In the genomic region with DNA sequence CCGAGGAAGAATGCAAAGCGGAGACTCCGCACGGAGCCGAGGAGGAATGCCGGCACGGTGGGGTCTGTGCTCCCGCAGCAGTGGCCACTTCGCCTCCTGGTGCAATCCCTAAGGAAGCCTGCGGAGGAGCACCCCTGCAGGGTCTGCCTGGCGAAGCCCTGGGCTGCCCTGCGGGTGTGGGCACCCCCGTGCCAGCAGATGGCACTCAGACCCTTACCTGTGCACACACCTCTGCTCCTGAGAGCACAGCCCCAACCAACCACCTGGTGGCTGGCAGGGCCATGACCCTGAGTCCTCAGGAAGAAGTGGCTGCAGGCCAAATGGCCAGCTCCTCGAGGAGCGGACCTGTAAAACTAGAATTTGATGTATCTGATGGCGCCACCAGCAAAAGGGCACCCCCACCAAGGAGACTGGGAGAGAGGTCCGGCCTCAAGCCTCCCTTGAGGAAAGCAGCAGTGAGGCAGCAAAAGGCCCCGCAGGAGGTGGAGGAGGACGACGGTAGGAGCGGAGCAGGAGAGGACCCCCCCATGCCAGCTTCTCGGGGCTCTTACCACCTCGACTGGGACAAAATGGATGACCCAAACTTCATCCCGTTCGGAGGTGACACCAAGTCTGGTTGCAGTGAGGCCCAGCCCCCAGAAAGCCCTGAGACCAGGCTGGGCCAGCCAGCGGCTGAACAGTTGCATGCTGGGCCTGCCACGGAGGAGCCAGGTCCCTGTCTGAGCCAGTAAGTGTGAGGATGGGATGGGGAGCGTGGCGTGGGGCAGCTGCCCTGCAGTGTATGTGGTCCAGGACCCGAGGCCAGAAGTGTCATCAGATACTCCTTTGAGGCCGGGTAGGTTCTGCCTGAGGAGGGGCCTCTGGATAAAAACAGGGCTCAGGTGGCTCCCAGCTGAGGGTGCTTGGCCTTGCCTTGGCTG, we compare ENCODE assay signal across 14 cellular contexts. TPM values are rescaled to one million over a fixed set of nuclear protein-coding genes. Genes with fewer than 3 reads are reported as not detected.
DNase-seq lines count a peak whose midpoint lies in the region; ATAC-seq and TF ChIP-seq lines count a peak whose summit lies in the region.
"Had no signal": no experiment of that assay in that cellular context is flagged by ENCODE, and none has a peak within 500 bp of the region (broad histone marks: within the 10 kb centered on the region; RNA-seq: fewer than 3 reads in every experiment).

No MANE protein-coding gene starts in this region.

- intact Hi-C loops in esophagus muscularis mucosa (cut with DNase I): loop anchor here (10.0 kb wide), 1 partner anchor 374 kb away; no protein-coding TSS in a partner anchor

- no peak overlapping the region for H3K4me3 ChIP-seq in RWPE2 (ENCODE audit: severe bottlenecking)
- H3K4me3 ChIP-seq in esophagus muscularis mucosa: peak overlapping the region in 2 of 4 donors; percentile 1 to 15
- H3K4me3 ChIP-seq in retinal pigment epithelial cell (ENCODE audit: low read length): no peak overlapping the region

- H3K27ac Mint-ChIP-seq in glutamatergic neuron (ENCODE audit: unreplicated experiment) (no peak overlapping the region), immature natural killer cell (no peak overlapping the region)
- H3K27ac Mint-ChIP-seq: activated T-helper 17 cell treated with anti-CD3 and anti-CD28 coated beads, Interleukin-2, amount 50 U/mL, for 72 hours had no signal

- H3K9me3 ChIP-seq in RWPE2 (ENCODE audit: severe bottlenecking) (no peaks in the 10 kb centered on the region), esophagus muscularis mucosa (no peaks in the 10 kb centered on the region)

- no peaks in the 10 kb centered on the region for H3K27me3 ChIP-seq in RWPE2 (ENCODE audit: insufficient read depth, poor library complexity, severe bottlenecking)
- no peaks in the 10 kb centered on the region for H3K27me3 ChIP-seq in esophagus muscularis mucosa

- WGBS in esophagus muscularis mucosa: 84% methylated on average over 24 of the region's 31 CpGs

- H3K27ac ChIP-seq in RWPE2 (ENCODE audit: poor library complexity, severe bottlenecking) (peak overlapping the region; percentile 97), esophagus muscularis mucosa (replicated peaks in 1 of 4) (peak overlapping the region; percentile 12 to 64 (median 38))

- TF ChIP-seq CTCF in RWPE2 (IDR thresholded peaks at IDR 0.05; ENCODE audit: poor library complexity, severe bottlenecking): no peak
- no peak for TF ChIP-seq CTCF in esophagus muscularis mucosa (IDR thresholded peaks at IDR 0.05)
- peak; percentile 29 for TF ChIP-seq CTCF in retinal pigment epithelial cell (conservative IDR thresholded peaks at IDR 0.05; ENCODE audit: low read depth, low read length)
- no peak for TF ChIP-seq CTCF in glutamatergic neuron (IDR thresholded peaks at IDR 0.05; ENCODE audit: partially characterized antibody, unreplicated experiment)

- no peak for TF ChIP-seq POLR2A in esophagus muscularis mucosa (IDR thresholded peaks at IDR 0.05; ENCODE audit: low read depth)

- H3K9me3 Mint-ChIP-seq in glutamatergic neuron (ENCODE audit: unreplicated experiment): peaks cover 6% of the 10 kb centered on the region
- H3K9me3 Mint-ChIP-seq in immature natural killer cell: peaks cover 0 to 2% (median 0%) of the 10 kb centered on the region in 6 donors
- H3K9me3 Mint-ChIP-seq: activated T-helper 17 cell treated with anti-CD3 and anti-CD28 coated beads, Interleukin-2, amount 50 U/mL, for 72 hours; CD8-positive, alpha-beta memory T cell had no signal

- DNase-seq in D341Med (ENCODE audit: low spot score) (peak; percentile 40), RWPE2 (ENCODE audit: low spot score) (no peak), esophagus muscularis mucosa (ENCODE audit: extremely low spot score) (no peak), retinal pigment epithelial cell (ENCODE audit: low read depth) (no peak), glutamatergic neuron (no peak), LoVo (ENCODE audit: low spot score) (no peak), immature natural killer cell (no peak), AG20443 (ENCODE audit: low spot score) (no peak)
- DNase-seq: activated CD4-positive, CD25-positive, alpha-beta regulatory T cell; NCI-H1436 treated with DMSO at 0.1 percent for 48 hours; NCI-H774; stimulated activated naive CD8-positive, alpha-beta T cell treated with anti-CD3 and anti-CD28 coated beads, Interleukin-15, Interleukin-2, amounts not matched to agents 100 U/mL and 50 U/mL, for 24 hours had no signal

- H3K27me3 Mint-ChIP-seq in glutamatergic neuron (ENCODE audit: unreplicated experiment): peaks cover 4% of the 10 kb centered on the region
- peaks cover 0 to 2% (median 0%) of the 10 kb centered on the region in 3 donors for H3K27me3 Mint-ChIP-seq in immature natural killer cell (ENCODE audit: low read depth in 3 of 3)
- H3K27me3 Mint-ChIP-seq: activated T-helper 17 cell treated with anti-CD3 and anti-CD28 coated beads, Interleukin-2, amount 50 U/mL, for 72 hours; CD8-positive, alpha-beta memory T cell had no signal

- ATAC-seq in RWPE2 (ENCODE audit: low read depth): no peak
- ATAC-seq: activated T-helper 17 cell treated with anti-CD3 and anti-CD28 coated beads, Interleukin-2, amount 50 U/mL, for 72 hours; stimulated activated naive CD8-positive, alpha-beta T cell treated with anti-CD3 and anti-CD28 coated beads, Interleukin-15, Interleukin-2, amounts not matched to agents 100 U/mL and 50 U/mL, for 24 hours had no signal

- H3K36me3 Mint-ChIP-seq in glutamatergic neuron (ENCODE audit: unreplicated experiment) (no peaks in the 10 kb centered on the region), immature natural killer cell (peaks cover 0 to 8% (median 5%) of the 10 kb centered on the region in 3 donors)

- no peak for TF ChIP-seq EP300 in esophagus muscularis mucosa (IDR thresholded peaks at IDR 0.05)

- peaks cover 26% of the 10 kb centered on the region for H3K4me1 ChIP-seq in RWPE2 (ENCODE audit: insufficient read depth, poor library complexity, severe bottlenecking)
- peaks cover 27 to 44% (median 38%) of the 10 kb centered on the region in 4 donors for H3K4me1 ChIP-seq in esophagus muscularis mucosa

- H3K36me3 ChIP-seq in RWPE2 (ENCODE audit: low read depth) (peaks cover 86% of the 10 kb centered on the region), esophagus muscularis mucosa (peaks cover 0 to 66% (median 54%) of the 10 kb centered on the region in 4 donors)

- H3K4me1 Mint-ChIP-seq in glutamatergic neuron (ENCODE audit: low read depth, unreplicated experiment) (peaks cover 3% of the 10 kb centered on the region), immature natural killer cell (peaks cover 14 to 27% of the 10 kb centered on the region in 2 donors)

- H3K4me3 Mint-ChIP-seq in glutamatergic neuron (ENCODE audit: unreplicated experiment): no peak overlapping the region
- no peak overlapping the region for H3K4me3 Mint-ChIP-seq in immature natural killer cell

RNA-seq across cellular contexts. Expression of a gene that starts 7.0 kb away (rescaled TPM):
- 1 to 10 TPM; 2.5 to 8.8 (median 5.8) TPM for total RNA-seq in esophagus muscularis mucosa
- total RNA-seq in glutamatergic neuron (ENCODE audit: unreplicated experiment): 23.0 TPM
- polyA plus RNA-seq in immature natural killer cell: 10 to 100 TPM in 1 of 3 donors, 1 to 10 TPM in 2; 5.0 to 11.9 (median 7.3) TPM

RNA-seq across cellular contexts. Expression of a gene that starts 7.2 kb away (rescaled TPM):
- total RNA-seq in esophagus muscularis mucosa (100 to 1,000 TPM in 1 of 4 donors, 10 to 100 TPM in 3; 59.3 to 101 (median 72.6) TPM), glutamatergic neuron (ENCODE audit: unreplicated experiment) (23.8 TPM)
- polyA plus RNA-seq in immature natural killer cell: 10 to 100 TPM; 25.5 to 37.9 (median 37.3) TPM

RNA-seq across cellular contexts. Expression of a gene that starts 16.2 kb away (rescaled TPM):
- total RNA-seq in esophagus muscularis mucosa (10 to 100 TPM; 41.5 to 56.1 (median 45.5) TPM), glutamatergic neuron (ENCODE audit: unreplicated experiment) (25.0 TPM)
- 10 to 100 TPM; 59.0 to 71.6 (median 61.7) TPM for polyA plus RNA-seq in immature natural killer cell

RNA-seq across cellular contexts. Expression of a gene that starts 44.2 kb away (rescaled TPM):
- 10 to 100 TPM in 1 of 4 donors, 1 to 10 TPM in 3; 5.2 to 13.3 (median 8.9) TPM for total RNA-seq in esophagus muscularis mucosa
- 1.1 TPM for total RNA-seq in glutamatergic neuron (ENCODE audit: unreplicated experiment)
- 1 to 10 TPM in 1 of 3 donors, under 1 TPM in 2; 0.38 to 2.6 (median 0.83) TPM for polyA plus RNA-seq in immature natural killer cell
